Comparison of ENCODE assay signal across 9 cellular contexts in the genomic region with DNA sequence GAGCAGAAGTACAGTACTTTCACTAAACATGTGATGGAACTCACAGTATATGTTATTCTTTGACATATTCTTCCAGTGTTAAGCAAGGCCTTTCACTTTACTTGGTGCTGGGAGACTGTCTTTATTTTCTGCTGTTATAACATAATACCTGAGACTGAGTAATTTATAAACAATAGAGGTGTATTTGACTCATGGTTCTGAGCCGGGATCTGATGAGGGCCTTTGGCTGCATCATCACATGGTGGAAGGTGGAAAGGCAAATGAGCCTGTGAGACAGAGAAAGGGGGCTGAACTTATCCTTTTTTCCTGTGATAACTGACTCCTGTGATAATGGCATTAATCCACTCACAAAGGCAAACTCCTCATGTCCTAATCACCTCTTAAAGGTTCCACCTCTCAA. TPM values are rescaled to one million over a fixed set of nuclear protein-coding genes. Genes with fewer than 3 reads are reported as not detected.
DNase-seq lines count a peak whose midpoint lies in the region; ATAC-seq and TF ChIP-seq lines count a peak whose summit lies in the region.
"Had no signal": no experiment of that assay in that cellular context is flagged by ENCODE, and none has a peak within 500 bp of the region (broad histone marks: within the 10 kb centered on the region; RNA-seq: fewer than 3 reads in every experiment).

No MANE protein-coding gene starts in this region.

- no peak for TF ChIP-seq CTCF in GM10248 (IDR thresholded peaks at IDR 0.05; ENCODE audit: control extremely low read depth, extremely low read depth, low read depth, missing control alignments)

- H3K4me1 Mint-ChIP-seq in activated CD4-positive, alpha-beta T cell treated with anti-CD3 and anti-CD28 coated beads, Interleukin-2, amount 10 ng/mL, durations not matched to agents 24 days and 14 days, result peaks cover 31% of the 10 kb centered on the region
- peaks cover 36% of the 10 kb centered on the region for H3K4me1 Mint-ChIP-seq in activated CD8-positive, alpha-beta T cell treated with anti-CD3 and anti-CD28 coated beads, Interleukin-2, amount 10 ng/mL, durations not matched to agents 7 days and 5 days (ENCODE audit: low read depth)
- H3K4me1 Mint-ChIP-seq in stimulated activated memory B cell treated with anti-CD40 and anti-IgM and Interleukin-4, amounts not matched to agents 10 μg/mL and 1 μg/mL and 100 μg/mL, for 72 hours, result peaks cover 49% of the 10 kb centered on the region

- CTCF ChIA-PET in activated CD8-positive, alpha-beta T cell treated with anti-CD3 and anti-CD28 coated beads, Interleukin-2, amount 10 ng/mL, durations not matched to agents 7 days and 5 days (lab: Charles Lee), result interaction anchor here (1.3 kb wide), 1 partner anchor 20 kb away, joined by 3 read pairs; no protein-coding TSS in a partner anchor
- CTCF ChIA-PET in GM10248 (lab: Yijun Ruan, JAX), result interaction anchor here (1.3 kb wide), 1 partner anchor 15 kb away, joined by 3 read pairs; no protein-coding TSS in a partner anchor

- DNase-seq in activated CD4-positive, alpha-beta T cell treated with anti-CD3 and anti-CD28 coated beads, Interleukin-2, amount 10 ng/mL, durations not matched to agents 24 days and 14 days, result no peak
- DNase-seq in activated CD4-positive, alpha-beta T cell treated with anti-CD3 and anti-CD28 coated beads for 48 hours, result no peak
- no peak for DNase-seq in activated CD8-positive, alpha-beta T cell treated with anti-CD3 and anti-CD28 coated beads, Interleukin-2, amount 10 ng/mL, durations not matched to agents 7 days and 5 days
- DNase-seq in GM10248 (ENCODE audit: extremely low spot score), result no peak
- DNase-seq: NCI-H2081 had no signal

- peaks cover 25% of the 10 kb centered on the region for H3K36me3 Mint-ChIP-seq in activated CD4-positive, alpha-beta T cell treated with anti-CD3 and anti-CD28 coated beads, Interleukin-2, amount 10 ng/mL, durations not matched to agents 24 days and 14 days (ENCODE audit: low read depth)
- H3K36me3 Mint-ChIP-seq in activated CD8-positive, alpha-beta T cell treated with anti-CD3 and anti-CD28 coated beads, Interleukin-2, amount 10 ng/mL, durations not matched to agents 7 days and 5 days (ENCODE audit: low read depth), result peaks cover 11% of the 10 kb centered on the region
- H3K36me3 Mint-ChIP-seq in stimulated activated memory B cell treated with anti-CD40 and anti-IgM and Interleukin-4, amounts not matched to agents 10 μg/mL and 1 μg/mL and 100 μg/mL, for 72 hours, result peaks cover 19% of the 10 kb centered on the region

- intact Hi-C loops in activated CD4-positive, alpha-beta T cell treated with anti-CD3 and anti-CD28 coated beads, Interleukin-2, amount 10 ng/mL, durations not matched to agents 24 days and 14 days (cut with micrococcal nuclease), result loop anchor here (2.0 to 5.0 kb wide), 5 partner anchors 19 to 655 kb away; a partner anchor contains a TSS

- no peak for ATAC-seq in activated CD8-positive, alpha-beta T cell treated with anti-CD3 and anti-CD28 coated beads, Interleukin-2, amount 10 ng/mL, durations not matched to agents 7 days and 5 days
- ATAC-seq in stimulated activated memory B cell treated with anti-CD40 and anti-IgM and Interleukin-4, amounts not matched to agents 10 μg/mL and 1 μg/mL and 100 μg/mL, for 72 hours, result no peak
- ATAC-seq in HG02798 (IDR thresholded peaks at IDR 0.05; ENCODE audit: poor library complexity, unreplicated experiment), result no peak
- no peak for ATAC-seq in HG03097 (IDR thresholded peaks at IDR 0.05; ENCODE audit: low FRiP score, unreplicated experiment)

- no peaks in the 10 kb centered on the region for H3K9me3 Mint-ChIP-seq in activated CD4-positive, alpha-beta T cell treated with anti-CD3 and anti-CD28 coated beads, Interleukin-2, amount 10 ng/mL, durations not matched to agents 24 days and 14 days
- no peaks in the 10 kb centered on the region for H3K9me3 Mint-ChIP-seq in activated CD8-positive, alpha-beta T cell treated with anti-CD3 and anti-CD28 coated beads, Interleukin-2, amount 10 ng/mL, durations not matched to agents 7 days and 5 days (ENCODE audit: insufficient read depth)
- no peaks in the 10 kb centered on the region for H3K9me3 Mint-ChIP-seq in stimulated activated memory B cell treated with anti-CD40 and anti-IgM and Interleukin-4, amounts not matched to agents 10 μg/mL and 1 μg/mL and 100 μg/mL, for 72 hours

- POLR2A ChIA-PET in activated CD8-positive, alpha-beta T cell treated with anti-CD3 and anti-CD28 coated beads, Interleukin-2, amount 10 ng/mL, durations not matched to agents 7 days and 5 days (lab: Charles Lee), result no interaction called here
- POLR2A ChIA-PET in GM10248 (lab: Yijun Ruan, JAX), result no interaction called here

- peak overlapping the region; percentile 99 for H3K27ac Mint-ChIP-seq in activated CD4-positive, alpha-beta T cell treated with anti-CD3 and anti-CD28 coated beads, Interleukin-2, amount 10 ng/mL, durations not matched to agents 24 days and 14 days
- peak overlapping the region; percentile 100 for H3K27ac Mint-ChIP-seq in activated CD8-positive, alpha-beta T cell treated with anti-CD3 and anti-CD28 coated beads, Interleukin-2, amount 10 ng/mL, durations not matched to agents 7 days and 5 days
- H3K27ac Mint-ChIP-seq in stimulated activated memory B cell treated with anti-CD40 and anti-IgM and Interleukin-4, amounts not matched to agents 10 μg/mL and 1 μg/mL and 100 μg/mL, for 72 hours, result peak overlapping the region; percentile 100

- peak overlapping the region; percentile 88 for H3K4me3 Mint-ChIP-seq in activated CD4-positive, alpha-beta T cell treated with anti-CD3 and anti-CD28 coated beads, Interleukin-2, amount 10 ng/mL, durations not matched to agents 24 days and 14 days
- H3K4me3 Mint-ChIP-seq in activated CD8-positive, alpha-beta T cell treated with anti-CD3 and anti-CD28 coated beads, Interleukin-2, amount 10 ng/mL, durations not matched to agents 7 days and 5 days, result peak overlapping the region; percentile 96
- H3K4me3 Mint-ChIP-seq in stimulated activated memory B cell treated with anti-CD40 and anti-IgM and Interleukin-4, amounts not matched to agents 10 μg/mL and 1 μg/mL and 100 μg/mL, for 72 hours, result peak overlapping the region; percentile 95

- no peaks in the 10 kb centered on the region for H3K27me3 Mint-ChIP-seq in activated CD4-positive, alpha-beta T cell treated with anti-CD3 and anti-CD28 coated beads, Interleukin-2, amount 10 ng/mL, durations not matched to agents 24 days and 14 days
- H3K27me3 Mint-ChIP-seq in activated CD8-positive, alpha-beta T cell treated with anti-CD3 and anti-CD28 coated beads, Interleukin-2, amount 10 ng/mL, durations not matched to agents 7 days and 5 days (ENCODE audit: low read depth), result no peaks in the 10 kb centered on the region
- H3K27me3 Mint-ChIP-seq in stimulated activated memory B cell treated with anti-CD40 and anti-IgM and Interleukin-4, amounts not matched to agents 10 μg/mL and 1 μg/mL and 100 μg/mL, for 72 hours, result no peaks in the 10 kb centered on the region

- 0 out of 2 replicates have a peak overlapping the region, but pooled peaks have one; percentile 100 for H3K4me3 ChIP-seq in iPS-18c (ENCODE audit: insufficient read depth, low read depth, low read length)

- H3K9me3 ChIP-seq in iPS-18c (ENCODE audit: control insufficient read depth, insufficient read depth, low read length), result no peaks in the 10 kb centered on the region

RNA-seq across cellular contexts. Expression of a gene that starts 1.4 kb away (rescaled TPM):
- total RNA-seq in activated CD4-positive, alpha-beta T cell treated with anti-CD3 and anti-CD28 coated beads, Interleukin-2, amount 10 ng/mL, durations not matched to agents 24 days and 14 days, result 58.3 and 63.9 TPM in 2 replicates
- total RNA-seq in activated CD8-positive, alpha-beta T cell treated with anti-CD3 and anti-CD28 coated beads, Interleukin-2, amount 10 ng/mL, durations not matched to agents 7 days and 5 days, result 10 to 100 TPM; 35.5 to 36.8 TPM

RNA-seq across cellular contexts. Expression of a gene that starts 38.7 kb away (rescaled TPM):
- total RNA-seq in activated CD4-positive, alpha-beta T cell treated with anti-CD3 and anti-CD28 coated beads, Interleukin-2, amount 10 ng/mL, durations not matched to agents 24 days and 14 days, result 0.07 and 0.09 TPM in 2 replicates
- 1 to 10 TPM; 1.4 to 1.8 TPM for total RNA-seq in activated CD8-positive, alpha-beta T cell treated with anti-CD3 and anti-CD28 coated beads, Interleukin-2, amount 10 ng/mL, durations not matched to agents 7 days and 5 days

RNA-seq across cellular contexts. Expression of a gene that starts 57.5 kb away (rescaled TPM):
- total RNA-seq in activated CD4-positive, alpha-beta T cell treated with anti-CD3 and anti-CD28 coated beads, Interleukin-2, amount 10 ng/mL, durations not matched to agents 24 days and 14 days, result 29.2 and 30.8 TPM in 2 replicates
- 10 to 100 TPM; 53.6 to 61.9 TPM for total RNA-seq in activated CD8-positive, alpha-beta T cell treated with anti-CD3 and anti-CD28 coated beads, Interleukin-2, amount 10 ng/mL, durations not matched to agents 7 days and 5 days
